1 cellular context compared by ENCODE assay signal in genomic region chr15:83446417-83446816, GRCh38.
TF ChIP-seq lines count a peak whose summit lies in the region.

No MANE protein-coding gene starts in this region.

TF ChIP-seq in K562, 482 proteins besides CTCF, POLR2A, EP300 and RAD21:
- TF ChIP-seq TBP (optimal IDR thresholded peaks at IDR 0.05; ENCODE audit: low read depth, low read length) (no peak), ZNF586 (CRISPR knock-in tag; conservative IDR thresholded peaks at IDR 0.05) (no peak), EWSR1 (IDR thresholded peaks at IDR 0.05; ENCODE audit: borderline replicate concordance, low read depth, partially characterized antibody) (no peak), ILF3 (IDR thresholded peaks at IDR 0.05; ENCODE audit: borderline replicate concordance) (no peak), ZC3H8 (IDR thresholded peaks at IDR 0.05) (no peak), CAMTA2 (CRISPR knock-in tag; conservative IDR thresholded peaks at IDR 0.05) (no peak), RHOXF2B (CRISPR knock-in tag; conservative IDR thresholded peaks at IDR 0.05) (no peak), TSC22D4 (tag; IDR thresholded peaks at IDR 0.05) (no peak), ZNF764 (CRISPR knock-in tag; IDR thresholded peaks at IDR 0.05; ENCODE audit: low read depth) (no peak), MCM3 (IDR thresholded peaks at IDR 0.05) (no peak), ZC3H11A (IDR thresholded peaks at IDR 0.05; ENCODE audit: low read depth, low read length) (no peak), SAFB2 (IDR thresholded peaks at IDR 0.05; ENCODE audit: borderline replicate concordance, low read depth, low read length, severe bottlenecking) (no peak), EP400 (IDR thresholded peaks at IDR 0.05) (no peak), NFE2 (IDR thresholded peaks at IDR 0.05; ENCODE audit: low read depth) (no peak), SNRNP70 (optimal IDR thresholded peaks at IDR 0.05; ENCODE audit: low read depth, low read length) (no peak)
